9 cellular contexts compared by ENCODE assay signal in the genomic region with DNA sequence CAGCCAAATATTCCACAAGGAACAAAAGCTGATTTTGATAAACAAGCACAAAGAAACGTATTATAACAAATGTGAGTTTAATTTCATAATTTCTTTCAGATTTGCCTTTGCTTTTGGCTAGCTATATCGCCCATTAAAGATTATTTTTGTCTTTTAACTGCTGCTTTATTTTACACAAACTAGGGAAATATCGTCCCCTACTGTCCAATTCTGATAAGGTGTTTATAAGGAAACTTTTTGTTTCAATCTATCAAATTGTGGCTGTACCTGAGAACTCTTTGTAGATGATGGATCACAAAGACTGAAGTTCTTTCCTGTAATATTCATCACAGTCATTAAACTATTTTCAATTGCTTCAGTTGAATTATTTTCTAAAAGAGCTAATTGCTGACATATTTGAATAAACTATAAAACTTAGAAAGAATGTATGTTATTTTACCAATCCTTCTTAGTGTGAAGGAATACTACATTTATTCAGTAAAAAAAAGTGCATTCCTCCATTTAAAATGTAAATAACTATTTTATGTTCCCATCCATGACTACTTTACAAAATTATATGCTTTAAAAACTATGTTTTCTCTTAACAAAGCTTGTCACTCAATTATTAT.
DNase-seq lines count a peak whose midpoint lies in the region; ATAC-seq, FAIRE-seq and TF ChIP-seq lines count a peak whose summit lies in the region.
"Had no signal": no experiment of that assay in that cellular context is flagged by ENCODE, and none has a peak within 500 bp of the region (broad histone marks: within the 10 kb centered on the region; RNA-seq: fewer than 3 reads in every experiment).

No MANE protein-coding gene starts in this region.

- H3K27ac ChIP-seq in C4-2B (no peak overlapping the region), Karpas-422 (ENCODE audit: low read length) (no peak overlapping the region), RWPE2 (ENCODE audit: poor library complexity, severe bottlenecking) (no peak overlapping the region)
- H3K27ac ChIP-seq: SJCRH30 had no signal

- no peaks in the 10 kb centered on the region for H3K4me1 Mint-ChIP-seq in activated naive CD8-positive, alpha-beta T cell treated with anti-CD3 and anti-CD28 coated beads, Interleukin-2, amount 50 U/mL, for 24 hours

- no peaks in the 10 kb centered on the region for H3K79me2 ChIP-seq in Karpas-422 (ENCODE audit: low read length)

- H3K36me3 Mint-ChIP-seq in activated naive CD8-positive, alpha-beta T cell treated with anti-CD3 and anti-CD28 coated beads, Interleukin-2, amount 50 U/mL, for 24 hours (ENCODE audit: low read depth) = no peaks in the 10 kb centered on the region

- H2AFZ ChIP-seq in Karpas-422 (ENCODE audit: low read length) = no peak overlapping the region

- no peak overlapping the region for H3K4me3 Mint-ChIP-seq in activated naive CD8-positive, alpha-beta T cell treated with anti-CD3 and anti-CD28 coated beads, Interleukin-2, amount 50 U/mL, for 24 hours

- no peaks in the 10 kb centered on the region for H3K27me3 Mint-ChIP-seq in activated naive CD8-positive, alpha-beta T cell treated with anti-CD3 and anti-CD28 coated beads, Interleukin-2, amount 50 U/mL, for 24 hours

- H4K20me1 ChIP-seq in Karpas-422 (ENCODE audit: insufficient read depth, low read depth, low read length) = no peaks in the 10 kb centered on the region

- no peak overlapping the region for H3K27ac Mint-ChIP-seq in activated naive CD8-positive, alpha-beta T cell treated with anti-CD3 and anti-CD28 coated beads, Interleukin-2, amount 50 U/mL, for 24 hours

- H3K36me3 ChIP-seq in Karpas-422 (ENCODE audit: insufficient read depth, low read length) (no peaks in the 10 kb centered on the region), RWPE2 (ENCODE audit: low read depth) (no peaks in the 10 kb centered on the region)
- H3K36me3 ChIP-seq: SJCRH30 had no signal

- H3K27me3 ChIP-seq in Karpas-422 (ENCODE audit: low read length) (no peaks in the 10 kb centered on the region), RWPE2 (ENCODE audit: insufficient read depth, poor library complexity, severe bottlenecking) (peaks cover 3% of the 10 kb centered on the region)
- H3K27me3 ChIP-seq: SJCRH30 had no signal

- H3K4me3 ChIP-seq in Karpas-422 (ENCODE audit: low read length) (no peak overlapping the region), RWPE2 (ENCODE audit: severe bottlenecking) (no peak overlapping the region)
- H3K4me3 ChIP-seq: SJCRH30 had no signal

- no peaks in the 10 kb centered on the region for H3K9me3 Mint-ChIP-seq in activated naive CD8-positive, alpha-beta T cell treated with anti-CD3 and anti-CD28 coated beads, Interleukin-2, amount 50 U/mL, for 24 hours

- DNase-seq in Karpas-422 (peak; percentile 57), RWPE2 (ENCODE audit: low spot score) (no peak), iris pigment epithelial cell (ENCODE audit: low read depth) (peak; percentile 9), SHP77 treated with DMSO at 0.1 percent for 48 hours (lab: John Stamatoyannopoulos, UW) (no peak), HTR-8/SVneo (ENCODE audit: insufficient read length, low spot score) (no peak)
- DNase-seq in activated naive CD8-positive, alpha-beta T cell treated with anti-CD3 and anti-CD28 coated beads, Interleukin-2, amount 50 U/mL, for 24 hours = no peak

- FAIRE-seq in HTR-8/SVneo (lab: Jason Lieb, UNC) = no peak

- H3K9me3 ChIP-seq in Karpas-422 (ENCODE audit: low read length) = no peaks in the 10 kb centered on the region
- H3K9me3 ChIP-seq in RWPE2 (ENCODE audit: severe bottlenecking) = no peaks in the 10 kb centered on the region
- H3K9me3 ChIP-seq: SJCRH30 had no signal

- H3K9me2 ChIP-seq in Karpas-422 (replicated peaks; ENCODE audit: insufficient read depth, low read length) = no peaks in the 10 kb centered on the region

- TF ChIP-seq CTCF in C4-2B (conservative IDR thresholded peaks at IDR 0.05) = peak; percentile 99
- peak; percentile 95 for TF ChIP-seq CTCF in RWPE2 (IDR thresholded peaks at IDR 0.05; ENCODE audit: poor library complexity, severe bottlenecking)

- no peak overlapping the region for H3K9ac ChIP-seq in Karpas-422 (ENCODE audit: low read length)

- ATAC-seq in RWPE2 (ENCODE audit: low read depth) = no peak
- ATAC-seq in GM21381 (IDR thresholded peaks at IDR 0.05; ENCODE audit: unreplicated experiment) = no peak
- ATAC-seq in activated naive CD8-positive, alpha-beta T cell treated with anti-CD3 and anti-CD28 coated beads, Interleukin-2, amount 50 U/mL, for 24 hours = no peak

- no peak overlapping the region for H3K4me2 ChIP-seq in Karpas-422 (ENCODE audit: low read depth, low read length, poor library complexity, severe bottlenecking)

- H3K4me1 ChIP-seq in Karpas-422 (ENCODE audit: low read length) (no peaks in the 10 kb centered on the region), RWPE2 (ENCODE audit: insufficient read depth, poor library complexity, severe bottlenecking) (no peaks in the 10 kb centered on the region)
- H3K4me1 ChIP-seq: SJCRH30 had no signal

Comparison
In these comparisons a context has a peak if more than half of its experiments do, and no peak if none do; other contexts are left out.
1. DNase-seq: peak in Karpas-422 (single experiment) and iris pigment epithelial cell (single experiment); none in RWPE2 (single experiment), SHP77 treated with DMSO at 0.1 percent for 48 hours (single experiment), activated naive CD8-positive, alpha-beta T cell treated with anti-CD3 and anti-CD28 coated beads, Interleukin-2, amount 50 U/mL, for 24 hours (single experiment) and HTR-8/SVneo (single experiment).